ENCODE assay signal across 8 cellular contexts in the genomic region with DNA sequence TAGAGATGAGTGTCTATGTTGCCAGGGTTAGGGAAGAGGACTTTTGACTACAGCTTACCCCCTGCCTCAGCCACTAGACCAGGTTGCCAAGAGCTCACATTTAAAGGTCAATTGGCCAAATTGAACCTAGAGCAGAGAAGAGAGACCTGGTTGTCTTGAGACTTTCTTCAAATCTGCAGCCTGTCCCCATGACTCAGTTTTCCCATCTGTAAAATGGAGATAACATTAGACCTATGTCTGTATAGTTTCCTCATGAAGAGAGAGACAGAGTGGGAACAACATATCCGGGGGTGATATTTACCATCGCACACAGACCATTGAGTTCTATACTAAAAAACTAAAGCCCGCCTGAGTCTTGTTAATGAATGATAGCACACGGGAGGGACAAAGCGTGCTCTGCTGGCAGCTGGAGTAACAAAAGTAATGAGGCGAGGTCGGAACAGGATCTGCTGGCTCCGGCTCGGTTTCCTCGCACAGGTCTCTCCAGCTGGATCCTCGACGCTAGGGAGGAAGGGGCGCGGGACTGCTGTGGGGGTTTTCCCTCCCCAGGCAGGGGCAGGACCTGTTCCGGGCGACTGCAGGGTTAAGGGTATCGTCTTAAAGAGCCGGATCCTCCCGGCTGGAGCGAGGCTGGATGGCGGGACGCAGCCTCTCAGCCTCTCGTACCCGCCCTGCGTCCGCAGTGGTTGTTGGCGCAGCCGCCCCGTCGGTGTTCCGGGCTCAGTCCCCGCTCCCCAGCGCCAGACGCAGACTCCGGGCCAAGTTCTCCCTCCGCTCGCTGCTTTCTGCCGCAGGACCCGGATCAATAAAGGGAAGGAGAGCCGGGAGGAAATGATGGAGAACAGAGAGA. TPM values are rescaled to one million over a fixed set of nuclear protein-coding genes. Genes with fewer than 3 reads are reported as not detected.
DNase-seq lines count a peak whose midpoint lies in the region; ATAC-seq and TF ChIP-seq lines count a peak whose summit lies in the region.

No MANE protein-coding gene starts in this region.

- H3K4me3 Mint-ChIP-seq in CD8-positive, alpha-beta memory T cell = peak overlapping the region; percentile 51 to 88 (median 82)

- TF ChIP-seq POLR2A in tibial nerve (IDR thresholded peaks at IDR 0.05) = no peak

- H3K27ac ChIP-seq in CD8-positive, alpha-beta memory T cell (ENCODE audit: low read depth, low read length) = no peak overlapping the region
- no peak overlapping the region for H3K27ac ChIP-seq in brain microvascular endothelial cell
- no peak overlapping the region for H3K27ac ChIP-seq in left lung
- no peak overlapping the region for H3K27ac ChIP-seq in tibial nerve

- WGBS in tibial nerve, 2 donors = 4% methylated on average over 34 to 40 of the region's 40 CpGs

- ATAC-seq in left lung = peak; percentile 21
- ATAC-seq in HG02884 (IDR thresholded peaks at IDR 0.05; ENCODE audit: unreplicated experiment) = no peak

- H3K36me3 ChIP-seq in CD8-positive, alpha-beta memory T cell (ENCODE audit: insufficient read depth, low read length) = no peaks in the 10 kb centered on the region
- H3K36me3 ChIP-seq in brain microvascular endothelial cell (replicated peaks) = no peaks in the 10 kb centered on the region
- H3K36me3 ChIP-seq in left lung = no peaks in the 10 kb centered on the region
- no peaks in the 10 kb centered on the region for H3K36me3 ChIP-seq in tibial nerve

- POLR2A ChIA-PET in CD8-positive, alpha-beta memory T cell (lab: Charles Lee) = no interaction called here

- in situ Hi-C loops in brain microvascular endothelial cell (cut with HindIII; ENCODE audit: low pct_ligation_motif_present, low sequenced_read_pairs) = no loop called here

- intact Hi-C loops in left lung (cut with DNase I) = loop anchor here in 1 of 2 donors (10.0 kb wide), 1 partner anchor 294 kb away; no protein-coding TSS in a partner anchor

- H3K9me3 Mint-ChIP-seq in CD8-positive, alpha-beta memory T cell = no peaks in the 10 kb centered on the region

- H3K9me3 ChIP-seq in CD8-positive, alpha-beta memory T cell (ENCODE audit: low read length) = no peaks in the 10 kb centered on the region
- H3K9me3 ChIP-seq in left lung = no peaks in the 10 kb centered on the region
- H3K9me3 ChIP-seq in tibial nerve = no peaks in the 10 kb centered on the region

- H3K27me3 ChIP-seq in CD8-positive, alpha-beta memory T cell (ENCODE audit: insufficient read depth, low read length, poor library complexity, severe bottlenecking) = peaks cover 41% of the 10 kb centered on the region
- H3K27me3 ChIP-seq in brain microvascular endothelial cell (replicated peaks) = peaks cover 23% of the 10 kb centered on the region
- peaks cover 7 to 62% of the 10 kb centered on the region in 2 donors for H3K27me3 ChIP-seq in left lung
- H3K27me3 ChIP-seq in tibial nerve = peaks cover 0 to 60% of the 10 kb centered on the region in 2 donors

- no peak for TF ChIP-seq CTCF in brain microvascular endothelial cell (IDR thresholded peaks at IDR 0.05; ENCODE audit: low read depth, low read length, missing control alignments)
- TF ChIP-seq CTCF in left lung (IDR thresholded peaks at IDR 0.05) = no peak
- no peak for TF ChIP-seq CTCF in tibial nerve (IDR thresholded peaks at IDR 0.05)

- H3K4me3 ChIP-seq in CD8-positive, alpha-beta memory T cell (ENCODE audit: low read length) = peak overlapping the region; percentile 51
- H3K4me3 ChIP-seq in brain microvascular endothelial cell (ENCODE audit: low read depth, low read length) (peak overlapping the region; percentile 56), left lung (peak overlapping the region; percentile 31 to 42), tibial nerve (peak overlapping the region; percentile 8 to 43 (median 22))

- H3K4me1 ChIP-seq in CD8-positive, alpha-beta memory T cell (ENCODE audit: insufficient read depth, low read length) = peaks cover 22% of the 10 kb centered on the region
- H3K4me1 ChIP-seq in left lung (peaks cover 0 to 27% of the 10 kb centered on the region in 2 donors), tibial nerve (peaks cover 0 to 25% (median 16%) of the 10 kb centered on the region in 4 donors)

- peaks cover 0 to 3% (median 0%) of the 10 kb centered on the region in 3 donors for H3K36me3 Mint-ChIP-seq in CD8-positive, alpha-beta memory T cell

- peaks cover 30 to 34% (median 31%) of the 10 kb centered on the region in 3 donors for H3K4me1 Mint-ChIP-seq in CD8-positive, alpha-beta memory T cell

- H3K27ac Mint-ChIP-seq in CD8-positive, alpha-beta memory T cell = peak overlapping the region in 1 of 8 donors; percentile 53

- CTCF ChIA-PET in CD8-positive, alpha-beta memory T cell (lab: Charles Lee) = interaction anchor here (1.0 to 1.6 kb wide), 3 partner anchors 298 to 302 kb away, joined by 3 to 13 read pairs (median 3); no protein-coding TSS in a partner anchor

- TF ChIP-seq EP300 in tibial nerve (IDR thresholded peaks at IDR 0.05) = no peak

- H3K27me3 Mint-ChIP-seq in CD8-positive, alpha-beta memory T cell = peaks cover 54 to 72% of the 10 kb centered on the region in 2 donors

- DNase-seq in CD8-positive, alpha-beta memory T cell = no peak
- peak; percentile 90 for DNase-seq in NCI-H146 (lab: John Stamatoyannopoulos, UW)
- no peak for DNase-seq in brain microvascular endothelial cell
- peak in 1 of 2 donors; percentile 72 for DNase-seq in left lung
- no peak for DNase-seq in tibial nerve (ENCODE audit: low spot score in 2 of 2)
- no peak for DNase-seq in putamen (ENCODE audit: low spot score)
- DNase-seq in 8988T = no peak

RNA-seq across cellular contexts. Expression of a gene that starts 1.4 kb away (rescaled TPM):
- total RNA-seq in CD8-positive, alpha-beta memory T cell = not detected
- not detected for polyA plus RNA-seq in CD8-positive, alpha-beta memory T cell
- total RNA-seq in left lung (10 to 100 TPM; 26.0 to 47.1 TPM), tibial nerve (under 1 TPM in 2 of 4 donors, not detected in 2; 0.39 to 0.44 TPM)

Comparison
In these comparisons a context has a peak if more than half of its experiments do, and no peak if none do; other contexts are left out.
1. RNA of a gene that starts 1.4 kb away (total RNA-seq): 26.0 to 47.1 TPM in left lung; 0.39 to 0.44 TPM in tibial nerve and not detected in CD8-positive, alpha-beta memory T cell; every median in the first group is over 10 times any median in the second.
2. Peak in every context shown above with its lines, with median percentiles within 50 percentile points of each other: H3K4me3 ChIP-seq.